ENCODE assay signal across 7 cellular contexts in genomic region chr3:12187448-12188327, GRCh38. TPM values are rescaled to one million over a fixed set of nuclear protein-coding genes. Genes with fewer than 3 reads are reported as not detected.
DNase-seq lines count a peak whose midpoint lies in the region; ATAC-seq and TF ChIP-seq lines count a peak whose summit lies in the region.

No MANE protein-coding gene starts in this region.

- DNase-seq in SK-N-SH = no peak
- peak; percentile 58 for DNase-seq in dedifferentiated amniotic fluid mesenchymal stem cell (ENCODE audit: extremely low spot score)
- DNase-seq in neural progenitor cell (ENCODE audit: low spot score) = no peak
- no peak for DNase-seq in psoas muscle
- no peak for DNase-seq in inferior parietal cortex (ENCODE audit: extremely low spot score)

- no peak overlapping the region for H3K4me3 Mint-ChIP-seq in neural progenitor cell

- POLR2A ChIA-PET in SK-N-SH (lab: Yijun Ruan, JAX) = no interaction called here

- H3F3A ChIP-seq in SK-N-SH (replicated peaks; ENCODE audit: insufficient read depth) (peaks cover 12% of the 10 kb centered on the region), neural progenitor cell (ENCODE audit: low read depth) (no peaks in the 10 kb centered on the region)

- peak overlapping the region; percentile 44; the same call in 1 of the 2 replicates for H3K9ac ChIP-seq in SK-N-SH
- no peak overlapping the region for H3K9ac ChIP-seq in neural progenitor cell

- H3K27me3 ChIP-seq in SK-N-SH (ENCODE audit: insufficient read depth) (no peaks in the 10 kb centered on the region), neural progenitor cell (no peaks in the 10 kb centered on the region), psoas muscle (ENCODE audit: insufficient read depth in 3 of 3, low read length in 2 of 3) (peaks cover 0 to 2% (median 0%) of the 10 kb centered on the region in 3 donors)

- no peaks in the 10 kb centered on the region for H3K9me3 ChIP-seq in SK-N-SH
- no peaks in the 10 kb centered on the region for H3K9me3 ChIP-seq in neural progenitor cell (ENCODE audit: low read depth)
- H3K9me3 ChIP-seq in psoas muscle = no peaks in the 10 kb centered on the region

- no peak for TF ChIP-seq EP300 in SK-N-SH (IDR thresholded peaks at IDR 0.05; ENCODE audit: borderline replicate concordance in 1 of 2, low read depth in 1 of 2, low read length in 1 of 2)

- no peaks in the 10 kb centered on the region for H3K36me3 ChIP-seq in SK-N-SH (replicated peaks in 1 of 2; ENCODE audit: control insufficient read depth in 1 of 2, insufficient read depth in 2 of 2, low read length in 1 of 2)
- H3K36me3 ChIP-seq in neural progenitor cell = no peaks in the 10 kb centered on the region
- H3K36me3 ChIP-seq in psoas muscle (ENCODE audit: insufficient read depth in 1 of 2, low read depth in 1 of 2) = no peaks in the 10 kb centered on the region

- intact Hi-C loops in psoas muscle (cut with DNase I) = no loop called here

- H3K4me2 ChIP-seq in SK-N-SH (peak overlapping the region; percentile 58), neural progenitor cell (no peak overlapping the region)

- H3K27me3 Mint-ChIP-seq in neural progenitor cell (ENCODE audit: insufficient read depth, low read depth) = peaks cover 5% of the 10 kb centered on the region

- no peak overlapping the region for H3K4me3 ChIP-seq in SK-N-SH (ENCODE audit: low read depth in 2 of 2, low read length in 1 of 2)
- no peak overlapping the region for H3K4me3 ChIP-seq in neural progenitor cell
- H3K4me3 ChIP-seq in psoas muscle = no peak overlapping the region

- H3K9me2 ChIP-seq in SK-N-SH = no peaks in the 10 kb centered on the region

- H3K36me3 Mint-ChIP-seq in neural progenitor cell = no peaks in the 10 kb centered on the region

- peaks cover 0 to 22% of the 10 kb centered on the region in 2 experiments; a peak in 3 of 4 replicates for H3K4me1 ChIP-seq in SK-N-SH (ENCODE audit: control insufficient read depth in 1 of 2, insufficient read depth in 2 of 2, low read depth in 1 of 2, low read length in 1 of 2)
- H3K4me1 ChIP-seq in neural progenitor cell = no peaks in the 10 kb centered on the region
- no peaks in the 10 kb centered on the region for H3K4me1 ChIP-seq in psoas muscle

- WGBS in SK-N-SH (ENCODE audit: low lambda C conversion rate) = 59% methylated on average over 5 of the region's 7 CpGs
- WGBS in psoas muscle, 3 donors = 37 to 52% (median 39%) methylated on average over 2 to 7 of the region's 7 CpGs

- no peaks in the 10 kb centered on the region for H4K20me1 ChIP-seq in SK-N-SH (ENCODE audit: insufficient read depth)
- H4K20me1 ChIP-seq in neural progenitor cell (ENCODE audit: low read depth) = no peaks in the 10 kb centered on the region

- ATAC-seq in GM19023 (IDR thresholded peaks at IDR 0.05; ENCODE audit: unreplicated experiment) = peak; percentile 71
- ATAC-seq in HG03025 (IDR thresholded peaks at IDR 0.05; ENCODE audit: low FRiP score, unreplicated experiment) = peak; percentile 61
- no peak for ATAC-seq in psoas muscle

- peak overlapping the region; percentile 52 for H2AFZ ChIP-seq in SK-N-SH (ENCODE audit: low read depth)
- H2AFZ ChIP-seq in neural progenitor cell (replicated peaks) = no peak overlapping the region

- no peak for TF ChIP-seq RAD21 in SK-N-SH (IDR thresholded peaks at IDR 0.05; ENCODE audit: low read length)

- no peaks in the 10 kb centered on the region for H3K9me3 Mint-ChIP-seq in neural progenitor cell

- H3K27ac Mint-ChIP-seq in neural progenitor cell = peak overlapping the region; percentile 48

- TF ChIP-seq CTCF in SK-N-SH (IDR thresholded peaks at IDR 0.05) = no peak
- TF ChIP-seq CTCF in neural progenitor cell (IDR thresholded peaks at IDR 0.05) = no peak
- TF ChIP-seq CTCF in psoas muscle (IDR thresholded peaks at IDR 0.05) = no peak

- CTCF ChIA-PET in SK-N-SH (lab: Yijun Ruan, JAX) = interaction anchor here (0.8 to 2.6 kb wide), 5 partner anchors 9 to 292 kb away, joined by 3 to 22 read pairs (median 4); no protein-coding TSS in a partner anchor

- H3K4me1 Mint-ChIP-seq in neural progenitor cell = peaks cover 3% of the 10 kb centered on the region

- H3K27ac ChIP-seq in SK-N-SH (ENCODE audit: low read depth in 2 of 2, low read length in 1 of 2) (peak overlapping the region in 1 of 2 experiments; percentile 85; a peak in 2 of 4 replicates), neural progenitor cell (no peak overlapping the region), psoas muscle (no peak overlapping the region)

- H3K79me2 ChIP-seq in SK-N-SH (ENCODE audit: insufficient read depth) (no peaks in the 10 kb centered on the region), neural progenitor cell (ENCODE audit: low read depth) (no peaks in the 10 kb centered on the region)

TF ChIP-seq in SK-N-SH, 30 proteins besides CTCF, POLR2A, EP300 and RAD21:
- TF ChIP-seq RFX5 (IDR thresholded peaks at IDR 0.05; ENCODE audit: low read length) (no peak), SMC3 (IDR thresholded peaks at IDR 0.05; ENCODE audit: low read depth, low read length) (no peak), ELF1 (IDR thresholded peaks at IDR 0.05) (no peak), FOXJ3 (CRISPR knock-in tag; IDR thresholded peaks at IDR 0.05) (no peak), YY1 (IDR thresholded peaks at IDR 0.05; ENCODE audit: low read depth) (no peak), RXRA (IDR thresholded peaks at IDR 0.05; ENCODE audit: borderline replicate concordance, low read depth) (no peak), FOSL2 (IDR thresholded peaks at IDR 0.05; ENCODE audit: borderline replicate concordance, low read depth) (peak; percentile 27; the same call in 1 of the 2 replicates), JUND (IDR thresholded peaks at IDR 0.05) (peak; percentile 25; the same call in 1 of the 2 replicates), NRF1 (IDR thresholded peaks at IDR 0.05; ENCODE audit: low read depth, low read length) (no peak), ZBTB33 (IDR thresholded peaks at IDR 0.05; ENCODE audit: borderline replicate concordance, low read depth) (no peak), CHD2 (IDR thresholded peaks at IDR 0.05; ENCODE audit: low read length, partially characterized antibody) (no peak), REST (IDR thresholded peaks at IDR 0.05; ENCODE audit: low read depth, low read length) (no peak)

RNA-seq across cellular contexts. Expression of gene TIMP4, which starts 29.0 kb away (rescaled TPM):
- not detected in 2 replicates for polyA plus RNA-seq in SK-N-SH (2012; rRNA removed)
- polyA plus RNA-seq in SK-N-SH (2012; cell fraction: cytosol; rRNA removed) = not detected in 2 replicates
- not detected in 2 replicates for polyA plus RNA-seq in SK-N-SH (2012; cell fraction: nucleus; rRNA removed)
- total RNA-seq in neural progenitor cell (ENCODE audit: low replicate concordance) = 0.07 and 0.15 TPM in 2 replicates
- total RNA-seq in psoas muscle = 10 to 100 TPM in 3 of 4 donors, 1 to 10 TPM in 1; 1.3 to 24.1 (median 19.5) TPM
- polyA plus RNA-seq in psoas muscle = 10 to 100 TPM; 15.7 to 19.8 (median 17.5) TPM

Comparison
In these comparisons a context has a peak if more than half of its experiments do, and no peak if none do; other contexts are left out.
1. ATAC-seq: peak in GM19023 (single experiment) and HG03025 (single experiment); none in psoas muscle (0 of 4).